In the genomic region with DNA sequence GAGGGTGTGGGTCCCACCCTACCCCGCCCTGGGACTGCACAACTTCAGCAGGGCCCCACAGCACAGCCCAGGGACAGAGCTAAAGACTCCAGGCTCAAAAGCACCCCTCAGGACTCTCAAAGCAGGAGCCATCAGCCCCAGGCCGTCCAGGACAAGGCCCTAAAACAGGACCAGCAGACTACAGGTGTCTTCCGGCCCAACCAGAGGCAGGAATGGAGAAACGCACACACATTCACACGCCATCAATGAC, we compare ENCODE assay signal across 8 cellular contexts. TPM values are rescaled to one million over a fixed set of nuclear protein-coding genes. Genes with fewer than 3 reads are reported as not detected.
DNase-seq lines count a peak whose midpoint lies in the region; ATAC-seq and TF ChIP-seq lines count a peak whose summit lies in the region.

No MANE protein-coding gene starts in this region.

- peaks cover 17% of the 10 kb centered on the region for H3F3A ChIP-seq in SU-DHL-6 (ENCODE audit: insufficient read depth)

- H3K36me3 ChIP-seq in SU-DHL-6 (ENCODE audit: low read length) (no peaks in the 10 kb centered on the region), rectal smooth muscle tissue (ENCODE audit: control insufficient read depth, insufficient read depth, low read length) (peaks cover 18% of the 10 kb centered on the region)

- H2AFZ ChIP-seq in SU-DHL-6 (ENCODE audit: low read depth, low read length, severe bottlenecking) = peak overlapping the region; percentile 72

- peak; percentile 16 to 31 for ATAC-seq in activated T-cell treated with anti-CD3 and anti-CD28 coated beads, Interleukin-2, amount 50 U/mL, for 4 hours

- H3K9me3 ChIP-seq in SU-DHL-6 (ENCODE audit: insufficient read depth, low read length) = no peaks in the 10 kb centered on the region

- peaks cover 69% of the 10 kb centered on the region for H3K4me1 Mint-ChIP-seq in activated T-cell treated with anti-CD3 and anti-CD28 coated beads, Interleukin-2, amount 50 U/mL, for 4 hours (ENCODE audit: low read depth)

- H3K4me3 Mint-ChIP-seq in activated T-cell treated with anti-CD3 and anti-CD28 coated beads, Interleukin-2, amount 50 U/mL, for 4 hours = peak overlapping the region; percentile 78

- no peaks in the 10 kb centered on the region for H4K20me1 ChIP-seq in SU-DHL-6 (ENCODE audit: low read depth, low read length)

- H3K9me3 Mint-ChIP-seq in activated T-cell treated with anti-CD3 and anti-CD28 coated beads, Interleukin-2, amount 50 U/mL, for 4 hours = no peaks in the 10 kb centered on the region

- peaks cover 15% of the 10 kb centered on the region for H3K4me1 ChIP-seq in rectal smooth muscle tissue (ENCODE audit: control insufficient read depth, insufficient read depth, low read length)

- peaks cover 16% of the 10 kb centered on the region for H3K36me3 Mint-ChIP-seq in activated T-cell treated with anti-CD3 and anti-CD28 coated beads, Interleukin-2, amount 50 U/mL, for 4 hours (ENCODE audit: insufficient read depth)

- peak overlapping the region; percentile 81 for H3K27ac ChIP-seq in SU-DHL-6 (ENCODE audit: low read depth, low read length)
- H3K27ac ChIP-seq in rectal smooth muscle tissue (ENCODE audit: low read depth, low read length) = peak overlapping the region; percentile 91

- H3K9me2 ChIP-seq in SU-DHL-6 (replicated peaks; ENCODE audit: insufficient read depth, low read length) = no peaks in the 10 kb centered on the region

- H3K4me2 ChIP-seq in SU-DHL-6 (ENCODE audit: low read depth, low read length, poor library complexity, severe bottlenecking) = peak overlapping the region; percentile 68

- DNase-seq in activated T-cell treated with anti-CD3 and anti-CD28 coated beads, Interleukin-2, amount 50 U/mL, for 4 hours = no peak
- no peak for DNase-seq in activated T-cell treated with anti-CD3 and anti-CD28 coated beads, Interleukin-2, amount 50 U/mL, for 1 hour
- DNase-seq in foreskin fibroblast = no peak
- no peak for DNase-seq in NCI-H510A (lab: John Stamatoyannopoulos, UW)
- DNase-seq in stimulated activated CD4-positive, alpha-beta T cell treated with anti-CD3 and anti-CD28 coated beads, Interleukin-2, amount 100 ng/mL, for 48 hours = no peak
- no peak for DNase-seq in retina

- TF ChIP-seq CTCF in SU-DHL-6 (IDR thresholded peaks at IDR 0.05; ENCODE audit: insufficient read depth, low read length, poor library complexity, severe bottlenecking) (no peak), foreskin fibroblast (IDR thresholded peaks at IDR 0.05; ENCODE audit: low read depth, low read length) (no peak)

- peaks cover 9% of the 10 kb centered on the region; the same call in 1 of the 2 replicates for H3K79me2 ChIP-seq in SU-DHL-6 (ENCODE audit: insufficient read depth, low read length)

- no peaks in the 10 kb centered on the region for H3K27me3 ChIP-seq in SU-DHL-6 (ENCODE audit: low read length)
- H3K27me3 ChIP-seq in rectal smooth muscle tissue (ENCODE audit: control insufficient read depth, insufficient read depth, low read length) = no peaks in the 10 kb centered on the region

- H3K9ac ChIP-seq in SU-DHL-6 (ENCODE audit: low read length) (peak overlapping the region; percentile 71), rectal smooth muscle tissue (ENCODE audit: low read length) (peak overlapping the region; percentile 66)

- H3K27me3 Mint-ChIP-seq in activated T-cell treated with anti-CD3 and anti-CD28 coated beads, Interleukin-2, amount 50 U/mL, for 4 hours (ENCODE audit: low read depth) = no peaks in the 10 kb centered on the region

- H3K4me3 ChIP-seq in SU-DHL-6 (ENCODE audit: insufficient read depth, low read length, poor library complexity, severe bottlenecking) (peak overlapping the region; percentile 70), foreskin fibroblast (ENCODE audit: low read depth in 1 of 2, low read length in 2 of 2) (peak overlapping the region; percentile 91 to 99), rectal smooth muscle tissue (ENCODE audit: low read length) (peak overlapping the region; percentile 75)

RNA-seq across cellular contexts. Expression of gene ATRIP, which starts 26.1 kb away (rescaled TPM):
- 10 to 100 TPM; 17.3 to 17.6 (median 17.5) TPM for total RNA-seq in activated T-cell treated with anti-CD3 and anti-CD28 coated beads, Interleukin-2, amount 50 U/mL, for 4 hours

RNA-seq across cellular contexts. Expression of gene SHISA5, which starts 31.4 kb away (rescaled TPM):
- 10 to 100 TPM; 59.9 to 88.8 (median 62.7) TPM for total RNA-seq in activated T-cell treated with anti-CD3 and anti-CD28 coated beads, Interleukin-2, amount 50 U/mL, for 4 hours

RNA-seq across cellular contexts. Expression of gene TMA7, which starts 32.5 kb away (rescaled TPM):
- 100 to 1,000 TPM; 306 to 337 (median 326) TPM for total RNA-seq in activated T-cell treated with anti-CD3 and anti-CD28 coated beads, Interleukin-2, amount 50 U/mL, for 4 hours

RNA-seq across cellular contexts. Expression of gene CCDC51, which starts 32.7 kb away (rescaled TPM):
- 10 to 100 TPM; 21.7 to 29.4 (median 24.7) TPM for total RNA-seq in activated T-cell treated with anti-CD3 and anti-CD28 coated beads, Interleukin-2, amount 50 U/mL, for 4 hours

RNA-seq across cellular contexts. Expression of gene PLXNB1, which starts 42.7 kb away (rescaled TPM):
- 1 to 10 TPM; 6.0 to 7.2 (median 6.8) TPM for total RNA-seq in activated T-cell treated with anti-CD3 and anti-CD28 coated beads, Interleukin-2, amount 50 U/mL, for 4 hours
